20 cellular contexts compared by ENCODE assay signal in genomic region chr10:132392184-132392800, GRCh38. TPM values are rescaled to one million over a fixed set of nuclear protein-coding genes. Genes with fewer than 3 reads are reported as not detected.
DNase-seq lines count a peak whose midpoint lies in the region; ATAC-seq and TF ChIP-seq lines count a peak whose summit lies in the region.
"Had no signal": no experiment of that assay in that cellular context is flagged by ENCODE, and none has a peak within 500 bp of the region (broad histone marks: within the 10 kb centered on the region; RNA-seq: fewer than 3 reads in every experiment).

No MANE protein-coding gene starts in this region.

- ATAC-seq in HG03457 (IDR thresholded peaks at IDR 0.05; ENCODE audit: unreplicated experiment): no peak
- no peak for ATAC-seq in activated T-helper 17 cell treated with anti-CD3 and anti-CD28 coated beads, Interleukin-2, amount 50 U/mL, for 72 hours (replicated peaks)
- ATAC-seq: Panc1 had no signal

- H3K4me3 Mint-ChIP-seq in CD14-positive monocyte: no peak overlapping the region
- 0 out of 5 replicates have a peak overlapping the region, but pooled peaks of 1 of the 2 experiments have one; percentile 15 for H3K4me3 Mint-ChIP-seq in H9
- H3K4me3 Mint-ChIP-seq in endothelial cell (ENCODE audit: unreplicated experiment): peak overlapping the region; percentile 45
- H3K4me3 Mint-ChIP-seq in activated T-helper 2 cell treated with anti-CD3 and anti-CD28 coated beads, Interferon-gamma antibody, Interleukin-2, Interleukin-4, amounts not matched to agents 10 μg/mL and 5 μg/mL and 100 μg/mL, durations not matched to agents 14 hours and 24 hours and 36 hours (ENCODE audit: low read depth): no peak overlapping the region
- H3K4me3 Mint-ChIP-seq in activated T-helper 17 cell treated with anti-CD3 and anti-CD28 coated beads, Interleukin-2, amount 50 U/mL, for 72 hours: no peak overlapping the region
- H3K4me3 Mint-ChIP-seq: activated B cell treated with CpG ODN at 0.5 μM for 24 hours; activated naive CD8-positive, alpha-beta T cell; activated T-cell treated with anti-CD3 and anti-CD28 coated beads, Interleukin-2, amount 50 U/mL, for 24 hours had no signal

- peaks cover 34% of the 10 kb centered on the region for H3K4me1 Mint-ChIP-seq in CD14-positive monocyte
- peaks cover 7 to 14% of the 10 kb centered on the region in 2 experiments for H3K4me1 Mint-ChIP-seq in H9
- H3K4me1 Mint-ChIP-seq in endothelial cell (ENCODE audit: unreplicated experiment): peaks cover 5% of the 10 kb centered on the region
- H3K4me1 Mint-ChIP-seq in activated T-helper 2 cell treated with anti-CD3 and anti-CD28 coated beads, Interferon-gamma antibody, Interleukin-2, Interleukin-4, amounts not matched to agents 10 μg/mL and 5 μg/mL and 100 μg/mL, durations not matched to agents 14 hours and 24 hours and 36 hours (ENCODE audit: low read depth): peaks cover 2% of the 10 kb centered on the region
- no peaks in the 10 kb centered on the region for H3K4me1 Mint-ChIP-seq in activated T-helper 17 cell treated with anti-CD3 and anti-CD28 coated beads, Interleukin-2, amount 50 U/mL, for 72 hours

- H3K56ac ChIP-seq in H9 (ENCODE audit: insufficient read length, low read depth, low read length): peak overlapping the region; percentile 4

- no peak overlapping the region for H3K27ac ChIP-seq in H9 (ENCODE audit: insufficient read length, low read depth, low read length)
- no peak overlapping the region for H3K27ac ChIP-seq in osteoblast (ENCODE audit: low read depth, low read length)
- H3K27ac ChIP-seq: GM23248 had no signal

- no peak overlapping the region for H2BK12ac ChIP-seq in H9 (ENCODE audit: insufficient read length, low read depth, low read length)

- H3K4ac ChIP-seq in H9 (ENCODE audit: low read depth, low read length): no peak overlapping the region

- H3K4me3 ChIP-seq in osteoblast (ENCODE audit: insufficient read depth, low read length): no peak overlapping the region
- H3K4me3 ChIP-seq: GM23248 had no signal

- H3K23me2 ChIP-seq in H9 (ENCODE audit: insufficient read length, low read depth, low read length, poor library complexity, severe bottlenecking): no peaks in the 10 kb centered on the region

- H4K91ac ChIP-seq in H9 (ENCODE audit: insufficient read length, low read depth, low read length): no peak overlapping the region

- H2AFZ ChIP-seq in H9 (ENCODE audit: low read length): no peak overlapping the region
- no peak overlapping the region for H2AFZ ChIP-seq in osteoblast (ENCODE audit: low read length)
- H2AFZ ChIP-seq: GM23248 had no signal

- no CpG with 5 or more reads among the region's 2 CpGs for WGBS in H9 (ENCODE audit: extremely low coverage, insufficient read length, low lambda C conversion rate)

- no peak overlapping the region for H3K18ac ChIP-seq in H9 (ENCODE audit: insufficient read length, low read depth, low read length)

- no peak overlapping the region for H3K23ac ChIP-seq in H9 (ENCODE audit: insufficient read length, low read depth, low read length)

- H4K5ac ChIP-seq in H9 (ENCODE audit: insufficient read length, low read depth, low read length): no peak overlapping the region

- no peaks in the 10 kb centered on the region for H3K36me3 ChIP-seq in osteoblast (ENCODE audit: insufficient read depth, low read length)

- H3K79me1 ChIP-seq in H9 (ENCODE audit: insufficient read depth, low read depth, low read length, poor library complexity, severe bottlenecking): no peaks in the 10 kb centered on the region

- no peaks in the 10 kb centered on the region for H3K9me3 ChIP-seq in H9 (ENCODE audit: control insufficient read depth, low read depth, low read length)
- H3K9me3 ChIP-seq in osteoblast (ENCODE audit: low read depth, low read length): no peaks in the 10 kb centered on the region
- H3K9me3 ChIP-seq: SK-N-SH had no signal

- H4K20me1 ChIP-seq in H9 (ENCODE audit: control insufficient read depth, insufficient read depth, insufficient read length) (no peaks in the 10 kb centered on the region), osteoblast (ENCODE audit: insufficient read depth, low read length) (no peaks in the 10 kb centered on the region)

- H3K36me3 Mint-ChIP-seq in CD14-positive monocyte (peaks cover 0 to 2% of the 10 kb centered on the region in 2 donors), H9 (ENCODE audit: insufficient read depth in 1 of 3, low read depth in 3 of 3) (peaks cover 0 to 8% (median 7%) of the 10 kb centered on the region in 3 experiments; a peak in 3 of 7 replicates), endothelial cell (ENCODE audit: low read depth, unreplicated experiment) (peaks cover 8% of the 10 kb centered on the region)
- no peaks in the 10 kb centered on the region for H3K36me3 Mint-ChIP-seq in activated T-helper 2 cell treated with anti-CD3 and anti-CD28 coated beads, Interferon-gamma antibody, Interleukin-2, Interleukin-4, amounts not matched to agents 10 μg/mL and 5 μg/mL and 100 μg/mL, durations not matched to agents 14 hours and 24 hours and 36 hours (ENCODE audit: low read depth)
- peaks cover 7% of the 10 kb centered on the region for H3K36me3 Mint-ChIP-seq in activated T-helper 17 cell treated with anti-CD3 and anti-CD28 coated beads, Interleukin-2, amount 50 U/mL, for 72 hours (ENCODE audit: low read depth)
- H3K36me3 Mint-ChIP-seq: activated naive CD8-positive, alpha-beta T cell had no signal

- H3K27ac Mint-ChIP-seq in CD14-positive monocyte (no peak overlapping the region), H9 (no peak overlapping the region; a peak in 1 of 7 replicates), endothelial cell (ENCODE audit: unreplicated experiment) (peak overlapping the region; percentile 6)
- no peak overlapping the region for H3K27ac Mint-ChIP-seq in activated T-helper 2 cell treated with anti-CD3 and anti-CD28 coated beads, Interferon-gamma antibody, Interleukin-2, Interleukin-4, amounts not matched to agents 10 μg/mL and 5 μg/mL and 100 μg/mL, durations not matched to agents 14 hours and 24 hours and 36 hours
- H3K27ac Mint-ChIP-seq in activated T-helper 17 cell treated with anti-CD3 and anti-CD28 coated beads, Interleukin-2, amount 50 U/mL, for 72 hours: no peak overlapping the region
- H3K27ac Mint-ChIP-seq: activated naive CD8-positive, alpha-beta T cell; activated T-cell treated with anti-CD3 and anti-CD28 coated beads, Interleukin-2, amount 50 U/mL, for 24 hours had no signal

- no peak overlapping the region for H3T11ph ChIP-seq in H9 (ENCODE audit: low read length)

- intact Hi-C loops in CD14-positive monocyte (cut with micrococcal nuclease): loop anchor here in 1 of 2 donors (5.0 to 10.0 kb wide), 3 partner anchors 40 to 243 kb away; no protein-coding TSS in a partner anchor
- intact Hi-C loops in activated T-helper 2 cell treated with anti-CD3 and anti-CD28 coated beads, Interferon-gamma antibody, Interleukin-2, Interleukin-4, amounts not matched to agents 10 μg/mL and 5 μg/mL and 100 μg/mL, durations not matched to agents 14 hours and 24 hours and 36 hours (cut with micrococcal nuclease): no loop called here

- H3K27me3 Mint-ChIP-seq in CD14-positive monocyte (ENCODE audit: low read depth in 3 of 3) (peaks cover 5 to 23% (median 11%) of the 10 kb centered on the region in 3 donors), H9 (ENCODE audit: low read depth) (peaks cover 11% of the 10 kb centered on the region), endothelial cell (ENCODE audit: unreplicated experiment) (peaks cover 13% of the 10 kb centered on the region)
- H3K27me3 Mint-ChIP-seq in activated T-helper 2 cell treated with anti-CD3 and anti-CD28 coated beads, Interferon-gamma antibody, Interleukin-2, Interleukin-4, amounts not matched to agents 10 μg/mL and 5 μg/mL and 100 μg/mL, durations not matched to agents 14 hours and 24 hours and 36 hours (ENCODE audit: low read depth): peaks cover 4% of the 10 kb centered on the region
- H3K27me3 Mint-ChIP-seq in activated T-helper 17 cell treated with anti-CD3 and anti-CD28 coated beads, Interleukin-2, amount 50 U/mL, for 72 hours: no peaks in the 10 kb centered on the region
- H3K27me3 Mint-ChIP-seq: activated B cell treated with CpG ODN at 0.5 μM for 24 hours; activated naive CD8-positive, alpha-beta T cell; activated T-cell treated with anti-CD3 and anti-CD28 coated beads, Interleukin-2, amount 50 U/mL, for 24 hours had no signal

- no peaks in the 10 kb centered on the region for H3K27me3 ChIP-seq in H9 (ENCODE audit: insufficient read depth, low read length)
- no peaks in the 10 kb centered on the region for H3K27me3 ChIP-seq in osteoblast (ENCODE audit: insufficient read depth, low read length)

- no peak for TF ChIP-seq CTCF in CD14-positive monocyte (IDR thresholded peaks at IDR 0.05)
- no peak for TF ChIP-seq CTCF in H9 (conservative IDR thresholded peaks at IDR 0.05)
- no peak for TF ChIP-seq CTCF in endothelial cell (IDR thresholded peaks at IDR 0.05; ENCODE audit: unreplicated experiment)
- no peak for TF ChIP-seq CTCF in osteoblast (IDR thresholded peaks at IDR 0.05; ENCODE audit: extremely low read depth, low read depth, low read length)

- H3K4me2 ChIP-seq in H9 (ENCODE audit: insufficient read depth, insufficient read length, low read length) (no peak overlapping the region), osteoblast (ENCODE audit: insufficient read depth, low read length) (no peak overlapping the region)
- H3K4me2 ChIP-seq: SK-N-SH had no signal

- H2BK5ac ChIP-seq in H9 (ENCODE audit: insufficient read length, low read length): no peak overlapping the region

- H3K9me3 Mint-ChIP-seq in CD14-positive monocyte: peaks cover 0 to 7% (median 0%) of the 10 kb centered on the region in 7 donors
- H3K9me3 Mint-ChIP-seq in H9: peaks cover 7 to 8% of the 10 kb centered on the region in 2 experiments
- H3K9me3 Mint-ChIP-seq in endothelial cell (ENCODE audit: unreplicated experiment): no peaks in the 10 kb centered on the region
- peaks cover 6% of the 10 kb centered on the region for H3K9me3 Mint-ChIP-seq in activated T-helper 2 cell treated with anti-CD3 and anti-CD28 coated beads, Interferon-gamma antibody, Interleukin-2, Interleukin-4, amounts not matched to agents 10 μg/mL and 5 μg/mL and 100 μg/mL, durations not matched to agents 14 hours and 24 hours and 36 hours
- H3K9me3 Mint-ChIP-seq in activated T-helper 17 cell treated with anti-CD3 and anti-CD28 coated beads, Interleukin-2, amount 50 U/mL, for 72 hours: peaks cover 6% of the 10 kb centered on the region

- no peaks in the 10 kb centered on the region for H3K79me2 ChIP-seq in H9 (ENCODE audit: insufficient read depth, low read length)
- H3K79me2 ChIP-seq in osteoblast (ENCODE audit: insufficient read depth, low read length): no peaks in the 10 kb centered on the region

- no peak overlapping the region for H3K14ac ChIP-seq in H9 (ENCODE audit: insufficient read depth, low read length)

- H4K8ac ChIP-seq in H9 (replicated peaks; ENCODE audit: insufficient read length, low read depth, low read length): no peak overlapping the region

- H3K4me1 ChIP-seq in H9 (ENCODE audit: insufficient read depth, low read length) (no peaks in the 10 kb centered on the region; the same call in 1 of the 2 replicates), osteoblast (ENCODE audit: insufficient read depth, low read length) (peaks cover 2% of the 10 kb centered on the region)

- H2BK20ac ChIP-seq in H9 (ENCODE audit: low read depth, low read length, poor library complexity, severe bottlenecking): no peak overlapping the region

- no peak overlapping the region for H2BK120ac ChIP-seq in H9 (ENCODE audit: low read depth, low read length, poor library complexity, severe bottlenecking)

- peak; percentile 9 for DNase-seq in CD14-positive monocyte (ENCODE audit: low spot score)
- no peak for DNase-seq in H9
- DNase-seq in endothelial cell (ENCODE audit: low spot score): no peak
- DNase-seq in osteoblast (ENCODE audit: insufficient read length, low spot score, missing footprints): peak; percentile 48
- no peak for DNase-seq in activated T-helper 2 cell treated with anti-CD3 and anti-CD28 coated beads, Interferon-gamma antibody, Interleukin-2, Interleukin-4, amounts not matched to agents 10 μg/mL and 5 μg/mL and 100 μg/mL, durations not matched to agents 14 hours and 24 hours and 36 hours (ENCODE audit: low spot score)
- DNase-seq in A172 (ENCODE audit: low spot score): no peak
- DNase-seq: activated B cell treated with CpG ODN at 0.5 μM for 24 hours; activated T-cell treated with anti-CD3 and anti-CD28 coated beads, Interleukin-2, amount 50 U/mL, for 24 hours; DMS79 treated with DMSO at 0.1 percent for 48 hours; GM23248; NCI-H1092; NCI-H510A; NK-92 treated with Interleukin-12 subunit alpha and Interleukin-12 subunit beta, amount 100 ng/mL, for 24 hours; occipital lobe; retina; SK-N-SH had no signal

- no peak overlapping the region for H3K9ac ChIP-seq in H9 (ENCODE audit: extremely low read depth, insufficient read length, low read length)
- H3K9ac ChIP-seq: GM23248, SK-N-SH had no signal

- H2BK15ac ChIP-seq in H9 (ENCODE audit: low read depth, low read length): no peak overlapping the region

- no peak overlapping the region for H2AK5ac ChIP-seq in H9 (ENCODE audit: insufficient read length, low read length)

RNA-seq across cellular contexts. Expression of gene PWWP2B, which starts 4.7 kb away (rescaled TPM):
- polyA plus RNA-seq in CD14-positive monocyte: 1 to 10 TPM; 2.4 to 2.7 TPM
- total RNA-seq in H9 (2021): 9.5 and 10.0 TPM in 2 replicates
- 7.6 TPM for total RNA-seq in endothelial cell (ENCODE audit: unreplicated experiment)
- total RNA-seq in osteoblast: 15.3 and 18.5 TPM in 2 replicates
- 3.8 TPM in 2 replicates for total RNA-seq in activated T-helper 2 cell treated with anti-CD3 and anti-CD28 coated beads, Interferon-gamma antibody, Interleukin-2, Interleukin-4, amounts not matched to agents 10 μg/mL and 5 μg/mL and 100 μg/mL, durations not matched to agents 14 hours and 24 hours and 36 hours
- total RNA-seq in A172 (2014; rRNA removed; shearing (Covaris generic)): 12.1 and 20.9 TPM in 2 replicates
- total RNA-seq in activated T-helper 17 cell treated with anti-CD3 and anti-CD28 coated beads, Interleukin-2, amount 50 U/mL, for 72 hours: 1 to 10 TPM; 1.5 to 3.1 TPM

Comparison
In these comparisons a context has a peak if more than half of its experiments do, and no peak if none do; other contexts are left out.
1. DNase-seq: peak in CD14-positive monocyte (single experiment) and osteoblast (single experiment); none in H9 (single experiment), endothelial cell (single experiment), activated T-helper 2 cell treated with anti-CD3 and anti-CD28 coated beads, Interferon-gamma antibody, Interleukin-2, Interleukin-4, amounts not matched to agents 10 μg/mL and 5 μg/mL and 100 μg/mL, durations not matched to agents 14 hours and 24 hours and 36 hours (single experiment) and A172 (single experiment).